ENCODE assay signal across 1 cellular context in genomic region chr1:175742790-175743459, GRCh38.
TF ChIP-seq lines count a peak whose summit lies in the region.

No MANE protein-coding gene starts in this region.

TF ChIP-seq in K562, 482 proteins besides CTCF, POLR2A, EP300 and RAD21 (continued from another document):
- TF ChIP-seq E2F1 (CRISPR knock-in tag; IDR thresholded peaks at IDR 0.05), result no peak
- no peak for TF ChIP-seq ZNF384 (IDR thresholded peaks at IDR 0.05; ENCODE audit: low read depth, low read length)
- TF ChIP-seq EZH2 (IDR thresholded peaks at IDR 0.05; ENCODE audit: borderline replicate concordance, low read depth, low read length), result no peak
- TF ChIP-seq EHMT2 (IDR thresholded peaks at IDR 0.05), result peak; percentile 95
TF ChIP-seq in K562: peak in this region for 4.
